1 cellular context compared by ENCODE assay signal in genomic region chr1:109771712-109772657, GRCh38.
TF ChIP-seq lines count a peak whose summit lies in the region.

No MANE protein-coding gene starts in this region.

TF ChIP-seq in H1, 55 proteins besides CTCF, POLR2A, EP300 and RAD21:
- TF ChIP-seq BRCA1 (IDR thresholded peaks at IDR 0.05; ENCODE audit: low read depth, low read length) (no peak), BACH1 (IDR thresholded peaks at IDR 0.05; ENCODE audit: low read length) (no peak), GABPA (IDR thresholded peaks at IDR 0.05; ENCODE audit: borderline replicate concordance, insufficient read depth, low read length) (no peak), SUZ12 (IDR thresholded peaks at IDR 0.05; ENCODE audit: low read length) (no peak), CEBPB (IDR thresholded peaks at IDR 0.05; ENCODE audit: low read depth, low read length) (no peak), RXRA (IDR thresholded peaks at IDR 0.05; ENCODE audit: insufficient read depth, low read depth, low read length) (no peak), PHF8 (conservative IDR thresholded peaks at IDR 0.05; ENCODE audit: low read depth, low read length) (no peak), NRF1 (IDR thresholded peaks at IDR 0.05; ENCODE audit: low read depth, low read length) (no peak), TBP (IDR thresholded peaks at IDR 0.05; ENCODE audit: low read depth, low read length) (no peak), MAX (IDR thresholded peaks at IDR 0.05) (no peak), SP1 (IDR thresholded peaks at IDR 0.05; ENCODE audit: low read depth, low read length) (no peak), SRF (IDR thresholded peaks at IDR 0.05; ENCODE audit: low read depth, low read length) (no peak)
